In the genomic region with DNA sequence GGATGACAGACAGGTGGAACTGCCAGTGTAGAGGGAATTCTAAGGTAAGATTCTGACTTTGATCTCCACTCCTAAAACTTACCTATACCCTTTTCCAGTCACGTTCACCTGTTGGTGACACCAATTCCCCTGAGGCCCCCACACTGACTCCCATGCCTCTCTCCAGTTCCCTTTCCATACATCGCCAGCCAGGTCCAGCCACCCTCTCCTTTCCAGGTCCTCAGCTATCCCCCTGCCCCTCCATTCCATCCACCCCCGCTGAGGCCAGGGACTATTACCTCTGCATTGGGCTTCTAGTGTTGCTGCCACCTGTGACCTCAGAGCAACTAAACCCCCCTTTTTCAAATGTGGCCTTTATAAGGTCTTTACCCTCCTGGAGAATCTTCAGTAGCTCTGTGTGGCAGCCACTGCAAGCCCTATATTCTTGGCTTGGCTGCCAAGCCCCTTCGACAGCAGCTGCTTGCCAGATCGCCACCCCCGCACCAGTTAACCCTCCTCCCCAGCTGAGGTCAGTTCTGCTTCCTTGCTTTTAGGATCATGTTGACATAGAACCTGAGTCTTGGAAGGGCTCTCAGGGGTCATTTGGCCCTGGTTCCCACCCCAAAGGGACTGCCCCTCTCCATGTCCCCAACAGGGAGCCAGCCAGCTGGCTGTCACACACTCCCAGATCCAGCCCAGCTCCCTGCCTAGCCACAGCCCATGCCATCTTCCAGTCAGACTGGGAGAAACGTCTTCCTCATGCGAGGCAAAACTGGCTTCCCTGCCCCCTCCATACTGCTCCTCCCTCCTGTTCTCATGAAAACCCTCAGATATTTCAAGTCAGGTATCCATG, we compare ENCODE assay signal across 25 cellular contexts. TPM values are rescaled to one million over a fixed set of nuclear protein-coding genes. Genes with fewer than 3 reads are reported as not detected.
DNase-seq lines count a peak whose midpoint lies in the region; ATAC-seq and TF ChIP-seq lines count a peak whose summit lies in the region.
"Had no signal": no experiment of that assay in that cellular context is flagged by ENCODE, and none has a peak within 500 bp of the region (broad histone marks: within the 10 kb centered on the region; RNA-seq: fewer than 3 reads in every experiment).

No MANE protein-coding gene starts in this region.

- H3K4me3 ChIP-seq in CD4-positive, CD25-positive, alpha-beta regulatory T cell (ENCODE audit: low read depth, low read length) = no peak overlapping the region
- H3K4me3 ChIP-seq in H7 (ENCODE audit: insufficient read depth, low read depth, low read length) (no peak overlapping the region), breast epithelium (no peak overlapping the region), sigmoid colon (no peak overlapping the region), lower lobe of right lung (no peak overlapping the region)
- H3K4me3 ChIP-seq: SJSA1, thyroid gland had no signal

- no peak overlapping the region for H3K27ac ChIP-seq in CD4-positive, CD25-positive, alpha-beta regulatory T cell (ENCODE audit: insufficient read depth, low read length, poor library complexity, severe bottlenecking)
- H3K27ac ChIP-seq in breast epithelium (peak overlapping the region; percentile 59 to 74), sigmoid colon (peak overlapping the region; percentile 62 to 83 (median 72)), lower lobe of right lung (no peak overlapping the region)
- H3K27ac ChIP-seq: SJSA1 had no signal

- no peaks in the 10 kb centered on the region for H3K4me1 ChIP-seq in CD4-positive, CD25-positive, alpha-beta regulatory T cell (ENCODE audit: control insufficient read depth, insufficient read depth, low read length, poor library complexity, severe bottlenecking)
- H3K4me1 ChIP-seq in breast epithelium = peaks cover 14% of the 10 kb centered on the region in 2 donors
- peaks cover 0 to 69% (median 57%) of the 10 kb centered on the region in 4 donors for H3K4me1 ChIP-seq in sigmoid colon
- H3K4me1 ChIP-seq in lower lobe of right lung = peaks cover 35% of the 10 kb centered on the region

- intact Hi-C loops in breast epithelium (cut with DNase I; ENCODE audit: low total_unique reads) = no loop called here
- intact Hi-C loops in sigmoid colon (cut with DNase I) = loop anchor here (2.0 kb wide), 1 partner anchor 59 kb away; the partner anchor contains the start of gene AHCYL1
- intact Hi-C loops in lower lobe of right lung (cut with DNase I) = no loop called here

- H3K9me3 ChIP-seq in CD4-positive, CD25-positive, alpha-beta regulatory T cell (ENCODE audit: control insufficient read depth in 2 of 2, low read length in 2 of 2) = no peaks in the 10 kb centered on the region
- H3K9me3 ChIP-seq in breast epithelium = no peaks in the 10 kb centered on the region
- H3K9me3 ChIP-seq in sigmoid colon = no peaks in the 10 kb centered on the region
- H3K9me3 ChIP-seq in lower lobe of right lung = no peaks in the 10 kb centered on the region
- H3K9me3 ChIP-seq: SJSA1, thyroid gland had no signal

- H3K4me3 Mint-ChIP-seq in CD4-positive, CD25-positive, alpha-beta regulatory T cell = no peak overlapping the region
- H3K4me3 Mint-ChIP-seq: activated B cell treated with CpG ODN at 0.5 μM for 24 hours; CD8-positive, alpha-beta memory T cell; natural killer cell treated with Interleukin-12 subunit alpha and Interleukin-12 subunit beta and Interleukin-15 and Interleukin-18, amount 100 ng/mL, for 72 hours had no signal

- H3K9me3 Mint-ChIP-seq in CD4-positive, CD25-positive, alpha-beta regulatory T cell = no peaks in the 10 kb centered on the region
- H3K9me3 Mint-ChIP-seq: activated B cell treated with CpG ODN at 0.5 μM for 24 hours; CD8-positive, alpha-beta memory T cell; natural killer cell treated with Interleukin-12 subunit alpha and Interleukin-12 subunit beta and Interleukin-15 and Interleukin-18, amount 100 ng/mL, for 72 hours had no signal

- H3K4me1 Mint-ChIP-seq in CD4-positive, CD25-positive, alpha-beta regulatory T cell = peaks cover 0 to 11% (median 2%) of the 10 kb centered on the region in 4 donors
- H3K4me1 Mint-ChIP-seq: activated B cell treated with CpG ODN at 0.5 μM for 24 hours; CD8-positive, alpha-beta memory T cell had no signal

- TF ChIP-seq CTCF in breast epithelium (IDR thresholded peaks at IDR 0.05) (no peak), sigmoid colon (IDR thresholded peaks at IDR 0.05) (no peak), lower lobe of right lung (IDR thresholded peaks at IDR 0.05) (no peak)

- H3K27ac Mint-ChIP-seq in CD4-positive, CD25-positive, alpha-beta regulatory T cell = peak overlapping the region; percentile 11 to 69 (median 53)
- H3K27ac Mint-ChIP-seq: activated B cell treated with CpG ODN at 0.5 μM for 24 hours; natural killer cell treated with Interleukin-12 subunit alpha and Interleukin-12 subunit beta and Interleukin-15 and Interleukin-18, amount 100 ng/mL, for 72 hours had no signal

- WGBS in sigmoid colon, 2 donors = 92 to 93% methylated on average over 8 of the region's 8 CpGs

- peaks cover 72% of the 10 kb centered on the region for H3K36me3 Mint-ChIP-seq in CD4-positive, CD25-positive, alpha-beta regulatory T cell

- no peak for DNase-seq in CD4-positive, CD25-positive, alpha-beta regulatory T cell
- DNase-seq in H7 = peak; percentile 12
- DNase-seq in breast epithelium (ENCODE audit: low spot score in 2 of 2) = no peak
- DNase-seq in sigmoid colon = no peak
- DNase-seq in lower lobe of right lung = no peak
- DNase-seq: activated B cell treated with CpG ODN at 0.5 μM for 24 hours; activated gamma-delta T cell treated with Interleukin-2 at 50 U/mL for 16 hours; amygdala; CD8-positive, alpha-beta memory T cell; central memory CD4-positive, alpha-beta T cell; DMS79 treated with DMSO at 0.1 percent for 48 hours; GOT3; KBM-7; kidney; mesendoderm; NCI-H187; NCI-H226; NCI-H82; stimulated activated CD4-positive, alpha-beta T cell treated with anti-CD3 and anti-CD28 coated beads, Interleukin-1b, Interleukin-23, amount 100 ng/mL, for 48 hours; stimulated activated naive CD4-positive, alpha-beta T cell; thyroid gland had no signal

- TF ChIP-seq POLR2A in breast epithelium (IDR thresholded peaks at IDR 0.05) = no peak
- TF ChIP-seq POLR2A in sigmoid colon (IDR thresholded peaks at IDR 0.05) = no peak

- H3K27me3 ChIP-seq in CD4-positive, CD25-positive, alpha-beta regulatory T cell (ENCODE audit: control insufficient read depth, insufficient read depth, low read length) = no peaks in the 10 kb centered on the region
- H3K27me3 ChIP-seq in H7 (ENCODE audit: control insufficient read depth, insufficient read depth, low read length) = no peaks in the 10 kb centered on the region
- no peaks in the 10 kb centered on the region for H3K27me3 ChIP-seq in breast epithelium
- no peaks in the 10 kb centered on the region for H3K27me3 ChIP-seq in sigmoid colon
- H3K27me3 ChIP-seq in lower lobe of right lung (ENCODE audit: low read depth) = no peaks in the 10 kb centered on the region
- H3K27me3 ChIP-seq: SJSA1, thyroid gland had no signal

- no peaks in the 10 kb centered on the region for H3K27me3 Mint-ChIP-seq in CD4-positive, CD25-positive, alpha-beta regulatory T cell
- H3K27me3 Mint-ChIP-seq: activated B cell treated with CpG ODN at 0.5 μM for 24 hours had no signal

- peaks cover 95% of the 10 kb centered on the region for H3K36me3 ChIP-seq in CD4-positive, CD25-positive, alpha-beta regulatory T cell (ENCODE audit: control insufficient read depth, insufficient read depth, low read length)
- no peaks in the 10 kb centered on the region for H3K36me3 ChIP-seq in H7 (replicated peaks; ENCODE audit: control insufficient read depth, insufficient read depth, low read length)
- H3K36me3 ChIP-seq in breast epithelium = peaks cover 6% of the 10 kb centered on the region
- peaks cover 43 to 88% (median 70%) of the 10 kb centered on the region in 4 donors for H3K36me3 ChIP-seq in sigmoid colon
- H3K36me3 ChIP-seq in lower lobe of right lung = peaks cover 98% of the 10 kb centered on the region

- no peak for ATAC-seq in CD4-positive, CD25-positive, alpha-beta regulatory T cell (ENCODE audit: low read depth in 2 of 2)
- ATAC-seq in HG03354 (IDR thresholded peaks at IDR 0.05; ENCODE audit: poor library complexity, severe bottlenecking, unreplicated experiment) (no peak), HG03025 (IDR thresholded peaks at IDR 0.05; ENCODE audit: low FRiP score, unreplicated experiment) (no peak), lower lobe of right lung (no peak)
- ATAC-seq: natural killer cell treated with Interleukin-12 subunit alpha and Interleukin-12 subunit beta and Interleukin-15 and Interleukin-18, amount 100 ng/mL, for 72 hours had no signal

- TF ChIP-seq EP300 in sigmoid colon (IDR thresholded peaks at IDR 0.05) = no peak

RNA-seq across cellular contexts. Expression of gene CSF1, which starts 14.7 kb away (rescaled TPM):
- total RNA-seq in CD4-positive, CD25-positive, alpha-beta regulatory T cell = 28.4 TPM
- polyA plus RNA-seq in CD4-positive, CD25-positive, alpha-beta regulatory T cell = 10 to 100 TPM; 12.2 to 21.1 (median 16.1) TPM
- total RNA-seq in H7 (2014; rRNA removed; shearing (Covaris generic)) = 5.5 and 6.9 TPM in 2 replicates
- 10 to 100 TPM; 28.2 to 54.7 (median 54.4) TPM for total RNA-seq in breast epithelium
- 100 to 1,000 TPM in 1 of 4 donors, 10 to 100 TPM in 3; 21.8 to 118 (median 47.5) TPM for total RNA-seq in sigmoid colon
- polyA plus RNA-seq in sigmoid colon = 10 to 100 TPM in 1 of 3 donors, 1 to 10 TPM in 2; 3.0 to 15.0 (median 3.7) TPM
- 64.3 TPM for total RNA-seq in lower lobe of right lung

RNA-seq across cellular contexts. Expression of gene AHCYL1, which starts 59.2 kb away (rescaled TPM):
- total RNA-seq in CD4-positive, CD25-positive, alpha-beta regulatory T cell = 27.8 TPM
- 10 to 100 TPM; 43.4 to 49.3 (median 46.1) TPM for polyA plus RNA-seq in CD4-positive, CD25-positive, alpha-beta regulatory T cell
- 49.1 and 54.3 TPM in 2 replicates for total RNA-seq in H7 (2014; rRNA removed; shearing (Covaris generic))
- total RNA-seq in breast epithelium (10 to 100 TPM; 67.7 to 75.1 (median 73.8) TPM), sigmoid colon (10 to 100 TPM; 58.2 to 76.7 (median 73.4) TPM), lower lobe of right lung (83.9 TPM)
- polyA plus RNA-seq in sigmoid colon = 10 to 100 TPM; 42.6 to 57.3 (median 49.1) TPM

Comparison
In these comparisons a context has a peak if more than half of its experiments do, and no peak if none do; other contexts are left out.
1. H3K27ac ChIP-seq: peak in breast epithelium (2 of 2) and sigmoid colon (4 of 4); none in CD4-positive, CD25-positive, alpha-beta regulatory T cell (single experiment) and lower lobe of right lung (single experiment).